In the genomic region with DNA sequence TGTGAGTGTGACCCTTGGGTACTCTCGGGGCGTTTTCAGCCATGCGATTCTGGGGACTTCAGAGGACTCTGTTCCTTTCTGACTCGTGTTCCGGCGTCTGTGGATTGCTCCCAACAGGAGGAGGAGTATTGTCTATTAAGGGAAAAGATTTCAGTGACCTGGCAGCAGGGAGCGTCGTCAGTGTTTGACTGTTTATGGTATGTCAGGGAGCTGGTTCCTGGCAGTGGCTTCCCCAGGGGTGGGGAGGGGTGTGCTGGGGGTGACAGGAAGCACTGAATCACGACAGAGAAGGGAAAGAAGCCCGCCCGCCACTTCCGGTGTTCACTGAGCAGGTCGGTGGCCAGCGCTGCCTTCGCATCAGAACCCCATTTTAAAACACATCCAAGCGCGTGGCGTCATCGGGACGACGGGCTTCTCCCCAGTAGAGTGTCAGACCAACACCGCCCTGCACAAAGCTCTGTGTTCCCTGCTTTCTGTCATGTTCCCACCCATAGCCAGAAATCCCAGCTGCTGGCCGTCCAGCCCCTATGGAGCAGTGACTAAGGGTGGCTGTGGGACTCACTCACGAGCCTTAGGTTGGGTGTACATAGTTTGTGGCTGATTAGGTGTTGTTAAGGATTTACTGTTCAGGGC, we compare ENCODE assay signal across 8 cellular contexts. TPM values are rescaled to one million over a fixed set of nuclear protein-coding genes. Genes with fewer than 3 reads are reported as not detected.
DNase-seq lines count a peak whose midpoint lies in the region; ATAC-seq and TF ChIP-seq lines count a peak whose summit lies in the region.

No MANE protein-coding gene starts in this region.

- H3K9me3 Mint-ChIP-seq in natural killer cell, result peaks cover 0 to 2% of the 10 kb centered on the region in 2 donors

- peaks cover 13 to 14% of the 10 kb centered on the region in 2 donors for H3K27me3 Mint-ChIP-seq in natural killer cell (ENCODE audit: low read depth in 2 of 2)

- H3K27ac Mint-ChIP-seq in natural killer cell, result peak overlapping the region; percentile 37 to 43

- ATAC-seq in GM21619 (IDR thresholded peaks at IDR 0.05; ENCODE audit: unreplicated experiment), result peak; percentile 71
- ATAC-seq in natural killer cell, result peak; percentile 44 to 85 (median 76)
- no peak for ATAC-seq in HG03108 (IDR thresholded peaks at IDR 0.05; ENCODE audit: unreplicated experiment)

- no peaks in the 10 kb centered on the region for H3K36me3 Mint-ChIP-seq in natural killer cell

- peak; percentile 48 to 60 for DNase-seq in activated CD4-positive, alpha-beta T cell treated with anti-CD3 and anti-CD28 coated beads for 4 hours
- DNase-seq in dermis microvascular lymphatic vessel endothelial cell (ENCODE audit: low read depth in 2 of 2) (peak; percentile 88 to 93), natural killer cell (no peak), NCI-H510A (lab: John Stamatoyannopoulos, UW) (no peak), NCI-H1694 treated with DMSO at 0.1 percent for 48 hours (lab: John Stamatoyannopoulos, UW) (no peak)
- DNase-seq in stimulated activated naive CD4-positive, alpha-beta T cell (lab: John Stamatoyannopoulos, UW), result peak; percentile 10 to 61 (median 30)

- intact Hi-C loops in natural killer cell (cut with micrococcal nuclease), result no loop called here

- no peak for TF ChIP-seq CTCF in natural killer cell (IDR thresholded peaks at IDR 0.05)

- H3K4me3 Mint-ChIP-seq in natural killer cell, result peak overlapping the region; percentile 81

- peaks cover 17 to 18% of the 10 kb centered on the region in 2 donors for H3K4me1 Mint-ChIP-seq in natural killer cell

RNA-seq across cellular contexts. Expression of a gene that starts 33.8 kb away (rescaled TPM):
- total RNA-seq in dermis microvascular lymphatic vessel endothelial cell, result 626 and 1,224 TPM in 2 replicates
- total RNA-seq in natural killer cell, result not detected

RNA-seq across cellular contexts. Expression of a gene that starts 34.0 kb away (rescaled TPM):
- total RNA-seq in dermis microvascular lymphatic vessel endothelial cell, result 1,098 and 1,589 TPM in 2 replicates
- total RNA-seq in natural killer cell, result not detected

Comparison
In these comparisons a context has a peak if more than half of its experiments do, and no peak if none do; other contexts are left out.
1. DNase-seq: peak in activated CD4-positive, alpha-beta T cell treated with anti-CD3 and anti-CD28 coated beads for 4 hours (2 of 2), dermis microvascular lymphatic vessel endothelial cell (2 of 2) and stimulated activated naive CD4-positive, alpha-beta T cell (6 of 6); none in natural killer cell (single experiment), NCI-H510A (single experiment) and NCI-H1694 treated with DMSO at 0.1 percent for 48 hours (single experiment).
2. RNA of a gene that starts 33.8 kb away (total RNA-seq): 626 to 1,224 TPM in dermis microvascular lymphatic vessel endothelial cell; not detected in natural killer cell; every median in the first group is over 100 times any median in the second.
3. RNA of a gene that starts 34.0 kb away (total RNA-seq): 1,098 to 1,589 TPM in dermis microvascular lymphatic vessel endothelial cell; not detected in natural killer cell; every median in the first group is over 100 times any median in the second.